1 cellular context compared by ENCODE assay signal in the genomic region with DNA sequence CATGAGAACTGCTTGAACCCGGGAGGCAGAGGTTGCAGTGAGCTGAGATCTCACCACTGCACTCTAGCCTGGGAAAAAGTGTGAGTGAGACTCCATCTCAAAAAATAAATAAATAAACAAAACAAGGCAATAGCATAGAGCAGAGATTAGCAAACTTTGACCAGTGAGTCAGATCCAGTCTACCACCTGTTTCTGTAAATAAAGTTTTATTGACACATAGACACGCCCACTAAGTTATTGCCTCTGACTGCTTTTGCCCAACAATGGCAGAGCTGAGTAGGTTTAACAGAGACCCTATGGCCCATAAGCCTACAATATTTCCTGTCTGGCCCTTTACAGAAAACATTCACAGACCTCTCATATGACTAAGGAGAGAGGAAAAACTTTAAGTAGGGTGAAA.
A peak's percentile ranks its signal among the peaks of the same experiment; 100 is the strongest.
TF ChIP-seq lines count a peak whose summit lies in the region.

No MANE protein-coding gene starts in this region.

TF ChIP-seq in GM12878, 131 proteins besides CTCF, POLR2A, EP300 and RAD21:
- TF ChIP-seq, protein P1, sequence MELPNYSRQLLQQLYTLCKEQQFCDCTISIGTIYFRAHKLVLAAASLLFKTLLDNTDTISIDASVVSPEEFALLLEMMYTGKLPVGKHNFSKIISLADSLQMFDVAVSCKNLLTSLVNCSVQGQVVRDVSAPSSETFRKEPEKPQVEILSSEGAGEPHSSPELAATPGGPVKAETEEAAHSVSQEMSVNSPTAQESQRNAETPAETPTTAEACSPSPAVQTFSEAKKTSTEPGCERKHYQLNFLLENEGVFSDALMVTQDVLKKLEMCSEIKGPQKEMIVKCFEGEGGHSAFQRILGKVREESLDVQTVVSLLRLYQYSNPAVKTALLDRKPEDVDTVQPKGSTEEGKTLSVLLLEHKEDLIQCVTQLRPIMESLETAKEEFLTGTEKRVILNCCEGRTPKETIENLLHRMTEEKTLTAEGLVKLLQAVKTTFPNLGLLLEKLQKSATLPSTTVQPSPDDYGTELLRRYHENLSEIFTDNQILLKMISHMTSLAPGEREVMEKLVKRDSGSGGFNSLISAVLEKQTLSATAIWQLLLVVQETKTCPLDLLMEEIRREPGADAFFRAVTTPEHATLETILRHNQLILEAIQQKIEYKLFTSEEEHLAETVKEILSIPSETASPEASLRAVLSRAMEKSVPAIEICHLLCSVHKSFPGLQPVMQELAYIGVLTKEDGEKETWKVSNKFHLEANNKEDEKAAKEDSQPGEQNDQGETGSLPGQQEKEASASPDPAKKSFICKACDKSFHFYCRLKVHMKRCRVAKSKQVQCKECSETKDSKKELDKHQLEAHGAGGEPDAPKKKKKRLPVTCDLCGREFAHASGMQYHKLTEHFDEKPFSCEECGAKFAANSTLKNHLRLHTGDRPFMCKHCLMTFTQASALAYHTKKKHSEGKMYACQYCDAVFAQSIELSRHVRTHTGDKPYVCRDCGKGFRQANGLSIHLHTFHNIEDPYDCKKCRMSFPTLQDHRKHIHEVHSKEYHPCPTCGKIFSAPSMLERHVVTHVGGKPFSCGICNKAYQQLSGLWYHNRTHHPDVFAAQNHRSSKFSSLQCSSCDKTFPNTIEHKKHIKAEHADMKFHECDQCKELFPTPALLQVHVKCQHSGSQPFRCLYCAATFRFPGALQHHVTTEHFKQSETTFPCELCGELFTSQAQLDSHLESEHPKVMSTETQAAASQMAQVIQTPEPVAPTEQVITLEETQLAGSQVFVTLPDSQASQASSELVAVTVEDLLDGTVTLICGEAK (IDR thresholded peaks at IDR 0.05; ENCODE audit: borderline replicate concordance): peak; percentile 72
- no peak for TF ChIP-seq SUPT20H (IDR thresholded peaks at IDR 0.05; ENCODE audit: borderline replicate concordance, control insufficient read depth, low read depth, low read length)
- TF ChIP-seq ZZZ3 (IDR thresholded peaks at IDR 0.05; ENCODE audit: control insufficient read depth, insufficient read length, low read depth): no peak
- no peak for TF ChIP-seq MTA2 (IDR thresholded peaks at IDR 0.05; ENCODE audit: low read depth)
- no peak for TF ChIP-seq HDGF (IDR thresholded peaks at IDR 0.05)
- no peak for TF ChIP-seq TARDBP (IDR thresholded peaks at IDR 0.05; ENCODE audit: borderline replicate concordance)
- no peak for TF ChIP-seq JUND (IDR thresholded peaks at IDR 0.05; ENCODE audit: low read depth, low read length)
TF ChIP-seq in GM12878: peak in this region for 1.
